ENCODE assay signal across 8 cellular contexts in the genomic region with DNA sequence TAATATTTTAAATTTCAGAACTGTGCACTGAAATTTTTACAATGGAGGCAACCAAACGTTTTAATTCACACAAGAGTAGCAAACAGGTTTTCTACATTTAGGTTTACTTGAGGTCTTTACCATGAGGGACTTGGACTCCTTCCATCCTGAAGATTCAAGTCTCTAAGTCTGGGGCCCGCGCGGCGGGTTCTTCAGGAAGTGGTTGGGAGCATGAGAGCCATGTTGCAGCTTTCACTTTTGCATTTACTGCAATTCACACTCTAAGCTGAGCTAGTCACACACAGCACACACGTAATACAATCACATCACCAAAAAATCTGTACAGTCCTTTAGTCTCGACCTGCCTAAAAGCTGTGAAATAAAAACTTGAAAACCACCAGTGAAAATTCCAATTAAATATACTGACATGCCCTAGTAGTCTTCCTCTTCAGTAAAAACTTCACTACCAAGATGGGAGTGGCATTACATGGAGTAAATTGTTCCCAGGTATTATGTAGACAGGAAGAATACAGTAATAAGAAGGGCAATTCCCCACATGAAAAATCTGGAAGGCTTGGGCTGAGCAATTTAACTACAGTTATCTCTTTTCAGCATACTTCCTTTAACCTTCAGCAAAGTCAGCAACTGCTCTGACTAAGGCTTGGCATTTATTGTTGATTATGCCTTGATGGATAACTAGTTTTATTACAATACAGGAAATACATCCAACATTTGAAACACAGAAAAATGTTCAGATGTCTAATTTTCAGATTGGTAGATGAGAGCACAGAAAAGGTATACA.
A peak's percentile ranks its signal among the peaks of the same experiment; 100 is the strongest.
DNase-seq lines count a peak whose midpoint lies in the region; ATAC-seq, FAIRE-seq and TF ChIP-seq lines count a peak whose summit lies in the region.

No MANE protein-coding gene starts in this region.

- WGBS in GM23248 (ENCODE audit: low coverage in 1 of 2, low lambda C conversion rate in 2 of 2, missing lambda C conversion rate in 2 of 2), 2 experiments, result 2 to 3% methylated on average over 7 of the region's 7 CpGs

- DNase-seq in CD14-positive monocyte (ENCODE audit: low spot score), result no peak
- peak; percentile 83 for DNase-seq in GM23248
- peak; percentile 64 for DNase-seq in RCC 7860 (ENCODE audit: low spot score)
- DNase-seq in amniotic epithelial cell (ENCODE audit: low read depth), result peak; percentile 60
- DNase-seq in kidney, result peak; percentile 71
- no peak for DNase-seq in thoracic aorta (ENCODE audit: low spot score)
- DNase-seq in NCI-H69 (lab: John Stamatoyannopoulos, UW), result no peak

- H2AFZ ChIP-seq in GM23248, result no peak overlapping the region

- H3K27me3 ChIP-seq in GM23248 (replicated peaks; ENCODE audit: insufficient read depth) (no peaks in the 10 kb centered on the region), thoracic aorta (replicated peaks; ENCODE audit: insufficient read depth) (no peaks in the 10 kb centered on the region)

- H3K4me1 Mint-ChIP-seq in CD14-positive monocyte, result peaks cover 27% of the 10 kb centered on the region

- H3K4me1 ChIP-seq in GM23248 (ENCODE audit: insufficient read depth) (peaks cover 41% of the 10 kb centered on the region), kidney (ENCODE audit: control insufficient read depth in 1 of 2, insufficient read depth in 1 of 2, low read depth in 1 of 2, low read length in 2 of 2) (peaks cover 0 to 2% of the 10 kb centered on the region in 2 donors), thoracic aorta (ENCODE audit: control insufficient read depth in 1 of 2, low read depth in 2 of 2) (peaks cover 4 to 28% of the 10 kb centered on the region in 2 donors)

- peak overlapping the region; percentile 88 for H3K4me2 ChIP-seq in GM23248 (ENCODE audit: unreplicated experiment)

- H3K27ac ChIP-seq in GM23248 (peak overlapping the region; percentile 97), kidney (ENCODE audit: low read depth in 2 of 2, low read length in 2 of 2) (peak overlapping the region; percentile 55 to 75), thoracic aorta (peak overlapping the region; percentile 66 to 75)

- H3K27me3 Mint-ChIP-seq in CD14-positive monocyte (ENCODE audit: low read depth in 3 of 3), result peaks cover 0 to 42% (median 0%) of the 10 kb centered on the region in 3 donors

- in situ Hi-C loops in GM23248 (cut with MboI), result no loop called here

- no peaks in the 10 kb centered on the region for H3K36me3 Mint-ChIP-seq in CD14-positive monocyte

- no peaks in the 10 kb centered on the region for H3K9me3 ChIP-seq in GM23248 (ENCODE audit: low read depth)
- no peaks in the 10 kb centered on the region for H3K9me3 ChIP-seq in kidney (ENCODE audit: control insufficient read depth in 1 of 2, low read length in 2 of 2)
- H3K9me3 ChIP-seq in thoracic aorta, result no peaks in the 10 kb centered on the region

- H3K9ac ChIP-seq in GM23248 (peak overlapping the region; percentile 100), kidney (ENCODE audit: low read length in 2 of 2) (peak overlapping the region in 1 of 2 donors; percentile 28)

- FAIRE-seq in RCC 7860 (lab: Jason Lieb, UNC) (no peak), kidney (lab: Jason Lieb, UNC) (peak; percentile 56)

- no peaks in the 10 kb centered on the region for H4K20me1 ChIP-seq in GM23248 (ENCODE audit: insufficient read depth)

- H3K27ac Mint-ChIP-seq in CD14-positive monocyte, result peak overlapping the region; percentile 86 to 93 (median 89)

- peak overlapping the region; percentile 90 for H3K4me3 ChIP-seq in GM23248
- H3K4me3 ChIP-seq in kidney (ENCODE audit: low read length in 2 of 2), result peak overlapping the region; percentile 28 to 79
- H3K4me3 ChIP-seq in thoracic aorta, result peak overlapping the region; percentile 70

- H3K79me2 ChIP-seq in GM23248 (ENCODE audit: insufficient read depth), result peaks cover 81% of the 10 kb centered on the region

- ATAC-seq in thoracic aorta (ENCODE audit: insufficient number of reproducible peaks, low FRiP score, low read depth), result no peak
- ATAC-seq in HG02981 (IDR thresholded peaks at IDR 0.05; ENCODE audit: unreplicated experiment), result no peak

- peak overlapping the region; percentile 63 to 82 for H3K4me3 Mint-ChIP-seq in CD14-positive monocyte

- peaks cover 90% of the 10 kb centered on the region for H3F3A ChIP-seq in GM23248 (ENCODE audit: insufficient read depth)

- peaks cover 0 to 2% (median 0%) of the 10 kb centered on the region in 7 donors for H3K9me3 Mint-ChIP-seq in CD14-positive monocyte

- H3K36me3 ChIP-seq in GM23248 (ENCODE audit: low read depth) (peaks cover 30% of the 10 kb centered on the region), kidney (ENCODE audit: control insufficient read depth in 1 of 2, insufficient read depth in 2 of 2, low read length in 2 of 2) (no peaks in the 10 kb centered on the region), thoracic aorta (no peaks in the 10 kb centered on the region)

- no peaks in the 10 kb centered on the region for H3K9me2 ChIP-seq in GM23248 (ENCODE audit: insufficient read depth)

- TF ChIP-seq CTCF in CD14-positive monocyte (IDR thresholded peaks at IDR 0.05) (no peak), kidney (IDR thresholded peaks at IDR 0.05; ENCODE audit: borderline replicate concordance, extremely low read depth, insufficient read depth) (no peak), thoracic aorta (IDR thresholded peaks at IDR 0.05) (no peak)

- intact Hi-C loops in CD14-positive monocyte (cut with micrococcal nuclease) (loop anchor here in 1 of 2 donors (5.0 to 10.0 kb wide), 2 partner anchors 36 to 1063 kb away; partner anchors contain the start of gene RP2), kidney (cut with DNase I) (no loop called here)

Comparison
In these comparisons a context has a peak if more than half of its experiments do, and no peak if none do; other contexts are left out.
1. DNase-seq: peak in GM23248 (single experiment), RCC 7860 (single experiment), amniotic epithelial cell (single experiment) and kidney (single experiment); none in CD14-positive monocyte (single experiment), thoracic aorta (single experiment) and NCI-H69 (single experiment).
2. Peak in every context shown above with its lines, with median percentiles within 50 percentile points of each other: H3K27ac ChIP-seq and H3K4me3 ChIP-seq.